Comparison of ENCODE assay signal across 1 cellular context in genomic region chr15:40915679-40916078, GRCh38.
TF ChIP-seq lines count a peak whose summit lies in the region.

No MANE protein-coding gene starts in this region.

TF ChIP-seq in H1, 55 proteins besides CTCF, POLR2A, EP300 and RAD21:
- no peak for TF ChIP-seq TEAD4 (IDR thresholded peaks at IDR 0.05; ENCODE audit: low read depth, low read length)
- TF ChIP-seq NANOG (IDR thresholded peaks at IDR 0.05; ENCODE audit: insufficient read depth, low read depth, low read length, poor library complexity, severe bottlenecking), result no peak
- no peak for TF ChIP-seq ATF3 (IDR thresholded peaks at IDR 0.05; ENCODE audit: insufficient read depth, low read depth, low read length)
- TF ChIP-seq ZNF274 (IDR thresholded peaks at IDR 0.05; ENCODE audit: borderline replicate concordance, extremely low read depth, low read length), result no peak
- no peak for TF ChIP-seq POLR2AphosphoS5 (IDR thresholded peaks at IDR 0.05; ENCODE audit: low read depth, low read length)
- no peak for TF ChIP-seq GTF2F1 (IDR thresholded peaks at IDR 0.05; ENCODE audit: borderline replicate concordance, low read depth, low read length)
- no peak for TF ChIP-seq SP4 (IDR thresholded peaks at IDR 0.05; ENCODE audit: low read length)
- TF ChIP-seq POU5F1 (IDR thresholded peaks at IDR 0.05; ENCODE audit: low read depth, low read length), result no peak
- no peak for TF ChIP-seq MAFK (IDR thresholded peaks at IDR 0.05; ENCODE audit: low read depth, low read length)
- no peak for TF ChIP-seq TAF7 (optimal IDR thresholded peaks at IDR 0.05; ENCODE audit: borderline replicate concordance, low read depth, low read length)
- no peak for TF ChIP-seq CREB1 (IDR thresholded peaks at IDR 0.05)
